In the genomic region with DNA sequence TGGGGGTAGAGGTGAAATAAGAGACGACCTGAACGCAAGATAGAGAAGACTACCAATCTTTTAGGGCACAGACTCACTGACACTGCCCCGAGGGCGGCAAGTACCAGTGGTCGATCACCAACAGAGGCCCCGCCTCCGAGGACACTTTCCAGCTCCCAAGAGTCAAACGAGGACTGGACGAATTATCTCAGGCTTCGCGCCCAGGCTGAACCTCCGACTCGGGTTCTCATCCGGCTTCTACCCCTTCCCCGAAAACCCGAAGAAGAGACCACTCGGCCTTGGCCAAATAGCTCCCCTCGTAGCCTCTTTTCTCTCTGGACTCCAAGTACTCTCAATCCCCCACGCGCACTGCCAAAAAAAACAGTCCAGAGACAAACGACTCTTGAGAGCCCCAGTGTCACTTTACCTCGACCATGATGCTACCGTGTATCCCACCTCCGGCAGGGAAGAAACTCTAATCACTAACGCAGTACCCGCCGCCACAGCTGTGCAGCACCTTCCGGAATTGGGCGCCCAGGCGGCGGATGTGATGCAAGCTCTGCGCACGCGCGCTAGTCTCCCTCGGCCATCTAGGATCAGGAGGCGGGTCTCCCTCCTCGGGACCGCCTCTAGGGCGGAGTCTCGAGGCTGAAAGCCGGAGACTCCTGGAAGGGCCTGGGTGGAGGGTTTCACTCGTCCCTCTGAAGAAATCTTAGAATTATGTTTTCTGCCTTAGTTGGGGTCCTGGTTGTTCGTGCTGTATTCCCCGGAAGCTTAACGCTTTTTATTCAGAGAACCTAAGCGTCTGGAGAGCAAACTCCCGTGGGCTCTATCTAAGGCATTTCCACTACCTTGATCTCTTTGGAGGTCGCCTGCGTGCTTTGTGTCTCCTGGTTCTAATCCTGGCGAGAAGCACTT, we compare ENCODE assay signal across 8 cellular contexts. TPM values are rescaled to one million over a fixed set of nuclear protein-coding genes. Genes with fewer than 3 reads are reported as not detected.
A peak's percentile ranks its signal among the peaks of the same experiment; 100 is the strongest.
DNase-seq lines count a peak whose midpoint lies in the region; FAIRE-seq and TF ChIP-seq lines count a peak whose summit lies in the region.

A gene (minus strand): TSS at position 507 of the 897 bp plus-strand sequence. CDS start 92 bp downstream, at position 415.

- H3K9me3 ChIP-seq in SK-N-MC (ENCODE audit: low read depth, low read length) (no peaks in the 10 kb centered on the region), neuronal stem cell (replicated peaks in 1 of 2; ENCODE audit: control insufficient read depth in 2 of 2, insufficient read depth in 1 of 2, low read depth in 1 of 2, low read length in 2 of 2) (no peaks in the 10 kb centered on the region)

- peak within 1 kb of the TSS; percentile 91 for H3K9ac ChIP-seq in SK-N-MC (ENCODE audit: insufficient read length)
- no peak within 1 kb of the TSS for H3K9ac ChIP-seq in neuronal stem cell (ENCODE audit: low read depth, low read length, poor library complexity)

- peak within 1 kb of the TSS; percentile 79 for H3K4me2 ChIP-seq in neuronal stem cell (ENCODE audit: insufficient read depth, low read length, poor library complexity, severe bottlenecking)

- no peaks in the 10 kb centered on the region for H3K9me3 Mint-ChIP-seq in HFFc6
- H3K9me3 Mint-ChIP-seq in activated naive CD4-positive, alpha-beta T cell treated with anti-CD3 and anti-CD28 coated beads, Interleukin-2, amount 10 ng/mL, durations not matched to agents 7 days and 5 days: no peaks in the 10 kb centered on the region

- no peak within 1 kb of the TSS for H4K8ac ChIP-seq in neuronal stem cell (ENCODE audit: low read depth, low read length)

- CTCF ChIA-PET in activated naive CD4-positive, alpha-beta T cell treated with anti-CD3 and anti-CD28 coated beads, Interleukin-2, amount 10 ng/mL, durations not matched to agents 7 days and 5 days (lab: Charles Lee): interaction anchor here (0.6 to 6.9 kb wide), 7 partner anchors 9 to 195 kb away, joined by 4 to 95 read pairs (median 7); no protein-coding TSS in a partner anchor

- no peak within 1 kb of the TSS for H3K14ac ChIP-seq in neuronal stem cell (ENCODE audit: low read length)

- H3K27ac Mint-ChIP-seq in HFFc6: peak within 1 kb of the TSS; percentile 93
- peak within 1 kb of the TSS; percentile 93 for H3K27ac Mint-ChIP-seq in activated naive CD4-positive, alpha-beta T cell treated with anti-CD3 and anti-CD28 coated beads, Interleukin-2, amount 10 ng/mL, durations not matched to agents 7 days and 5 days

- H3K79me1 ChIP-seq in neuronal stem cell (ENCODE audit: low read depth, low read length): peaks cover 2% of the 10 kb centered on the region

- H3K4me1 Mint-ChIP-seq in HFFc6 (ENCODE audit: low read depth): peaks cover 20% of the 10 kb centered on the region
- peaks cover 28% of the 10 kb centered on the region for H3K4me1 Mint-ChIP-seq in activated naive CD4-positive, alpha-beta T cell treated with anti-CD3 and anti-CD28 coated beads, Interleukin-2, amount 10 ng/mL, durations not matched to agents 7 days and 5 days

- peak within 1 kb of the TSS; percentile 97 for H3K4me3 Mint-ChIP-seq in HFFc6
- H3K4me3 Mint-ChIP-seq in activated naive CD4-positive, alpha-beta T cell treated with anti-CD3 and anti-CD28 coated beads, Interleukin-2, amount 10 ng/mL, durations not matched to agents 7 days and 5 days: peak within 1 kb of the TSS; percentile 95

- peak within 1 kb of the TSS; percentile 70 for H3K23ac ChIP-seq in neuronal stem cell (ENCODE audit: low read depth, low read length, poor library complexity)

- no peak within 1 kb of the TSS for H4K91ac ChIP-seq in neuronal stem cell (ENCODE audit: low read depth, low read length, poor library complexity)

- peak within 1 kb of the TSS; percentile 84 for H3K4me3 ChIP-seq in NB4 (ENCODE audit: low read depth, low read length)
- peak within 1 kb of the TSS; percentile 81 for H3K4me3 ChIP-seq in SK-N-MC
- H3K4me3 ChIP-seq in neuronal stem cell (ENCODE audit: low read length in 2 of 2): peak within 1 kb of the TSS; percentile 74 to 89

- no CpG with 5 or more reads among the region's 51 CpGs for WGBS in neuronal stem cell (ENCODE audit: extremely low coverage in 2 of 2, insufficient read length in 2 of 2, insufficient replicate concordance in 1 of 2), 2 donors

- peak; percentile 92 for FAIRE-seq in frontal cortex (lab: Jason Lieb, UNC)

- H3K4ac ChIP-seq in neuronal stem cell (ENCODE audit: low read length): no peak within 1 kb of the TSS

- peaks cover 2 to 8% of the 10 kb centered on the region in 2 donors for H3K4me1 ChIP-seq in neuronal stem cell (ENCODE audit: control insufficient read depth in 2 of 2, insufficient read depth in 1 of 2, low read depth in 1 of 2, low read length in 2 of 2)

- H3K27me3 ChIP-seq in neuronal stem cell (ENCODE audit: control insufficient read depth in 3 of 3, insufficient read depth in 3 of 3, low read depth in 1 of 3, low read length in 3 of 3): peaks cover 0 to 2% (median 0%) of the 10 kb centered on the region in 3 experiments

- peak; percentile 67 for TF ChIP-seq POLR2A in NB4 (IDR thresholded peaks at IDR 0.05; ENCODE audit: extremely low read depth, insufficient read length)

- no peak within 1 kb of the TSS for H2BK5ac ChIP-seq in neuronal stem cell (ENCODE audit: low read length)

- no peak within 1 kb of the TSS for H2BK120ac ChIP-seq in neuronal stem cell (ENCODE audit: low read depth, low read length)

- H2BK15ac ChIP-seq in neuronal stem cell (ENCODE audit: low read length): no peak within 1 kb of the TSS

- no peak within 1 kb of the TSS for H2BK12ac ChIP-seq in neuronal stem cell (ENCODE audit: low read length)

- peak; percentile 86 for DNase-seq in GM04504 (ENCODE audit: low read depth)
- peak; percentile 93 for DNase-seq in HFFc6
- peak; percentile 92 for DNase-seq in NB4 (ENCODE audit: low read depth)
- DNase-seq in SK-N-MC (ENCODE audit: low read depth, low spot score): peak; percentile 77
- peak; percentile 97 for DNase-seq in activated naive CD4-positive, alpha-beta T cell treated with anti-CD3 and anti-CD28 coated beads, Interleukin-2, amount 10 ng/mL, durations not matched to agents 7 days and 5 days
- DNase-seq in frontal cortex (ENCODE audit: low spot score in 2 of 2): peak; percentile 66 to 80
- DNase-seq in neuronal stem cell (ENCODE audit: low spot score): peak; percentile 92

- H3K36me3 Mint-ChIP-seq in HFFc6 (ENCODE audit: low read depth): peaks cover 15% of the 10 kb centered on the region; the same call in 1 of the 2 replicates
- H3K36me3 Mint-ChIP-seq in activated naive CD4-positive, alpha-beta T cell treated with anti-CD3 and anti-CD28 coated beads, Interleukin-2, amount 10 ng/mL, durations not matched to agents 7 days and 5 days: peaks cover 11% of the 10 kb centered on the region

- H2AK5ac ChIP-seq in neuronal stem cell (ENCODE audit: low read depth, low read length): no peak within 1 kb of the TSS

- peaks cover 1% of the 10 kb centered on the region; the same call in 1 of the 2 replicates for H3K27me3 Mint-ChIP-seq in HFFc6 (ENCODE audit: insufficient read depth)
- H3K27me3 Mint-ChIP-seq in activated naive CD4-positive, alpha-beta T cell treated with anti-CD3 and anti-CD28 coated beads, Interleukin-2, amount 10 ng/mL, durations not matched to agents 7 days and 5 days: no peaks in the 10 kb centered on the region

- H3K36me3 ChIP-seq in SK-N-MC (ENCODE audit: insufficient read depth, low read length) (peaks cover 28% of the 10 kb centered on the region), neuronal stem cell (replicated peaks in 1 of 2; ENCODE audit: control insufficient read depth in 2 of 2, insufficient read depth in 2 of 2, low read length in 2 of 2) (peaks cover 1 to 32% of the 10 kb centered on the region in 2 donors)

- H2AFZ ChIP-seq in neuronal stem cell (ENCODE audit: low read length): peak within 1 kb of the TSS; percentile 86

- peak within 1 kb of the TSS; percentile 48 for H3K27ac ChIP-seq in SK-N-MC
- no peak within 1 kb of the TSS for H3K27ac ChIP-seq in neuronal stem cell (replicated peaks; ENCODE audit: low read length)

- TF ChIP-seq CTCF in HFFc6 (IDR thresholded peaks at IDR 0.05): no peak
- TF ChIP-seq CTCF in NB4 (IDR thresholded peaks at IDR 0.05; ENCODE audit: low read depth, low read length): no peak
- no peak for TF ChIP-seq CTCF in subcutaneous adipose tissue (IDR thresholded peaks at IDR 0.05; ENCODE audit: low read depth)

- peak within 1 kb of the TSS; percentile 50 for H3K18ac ChIP-seq in neuronal stem cell (ENCODE audit: low read length)

RNA-seq across cellular contexts. Expression of the gene that starts here (rescaled TPM):
- total RNA-seq in HFFc6 (2021; fragmentation: NEBNext Ultra II Directional; extraction: Animal tissue kit (Norgen Biotek cat#: 25700)): 100 to 1,000 TPM in 1 of 6 experiments, 10 to 100 TPM in 5; 93.8 to 101 (median 95.3) TPM
- total RNA-seq in frontal cortex: 77.0 TPM
- 71.7 TPM for polyA plus RNA-seq in neuronal stem cell (2013, experiment 1 of 2)
- polyA plus RNA-seq in neuronal stem cell (2013, experiment 2 of 2): 76.5 TPM
- total RNA-seq in subcutaneous adipose tissue: 10 to 100 TPM; 29.8 to 66.8 (median 47.6) TPM
